In genomic region chr2:130870161-130870485, GRCh38 we compare ENCODE assay signal across 23 cellular contexts. TPM values are rescaled to one million over a fixed set of nuclear protein-coding genes. Genes with fewer than 3 reads are reported as not detected.
DNase-seq lines count a peak whose midpoint lies in the region; ATAC-seq and TF ChIP-seq lines count a peak whose summit lies in the region.
"Had no signal": no experiment of that assay in that cellular context is flagged by ENCODE, and none has a peak within 500 bp of the region (broad histone marks: within the 10 kb centered on the region; RNA-seq: fewer than 3 reads in every experiment).

No MANE protein-coding gene starts in this region.

- DNase-seq in islet precursor cell, result peak; percentile 26
- DNase-seq in stimulated activated effector memory CD8-positive, alpha-beta T cell treated with anti-CD3 and anti-CD28 coated beads, Interleukin-12 subunit alpha, Interleukin-12 subunit beta, amount 100 ng/mL, for 72 hours (ENCODE audit: low spot score in 2 of 2), result no peak
- no peak for DNase-seq in activated T-helper 2 cell treated with anti-CD3 and anti-CD28 coated beads, Interferon-gamma antibody, Interleukin-2, Interleukin-4, amounts not matched to agents 10 μg/mL and 5 μg/mL and 100 μg/mL, durations not matched to agents 14 hours and 24 hours and 36 hours (ENCODE audit: low spot score)
- DNase-seq in glutamatergic neuron, result no peak
- DNase-seq in GDM1 (lab: John Stamatoyannopoulos, UW), result no peak
- DNase-seq: AML-193; Caco-2; CD8-positive, alpha-beta T cell; MM.1S; NCI-H2029; NCI-H446 treated with DMSO at 0.1 percent for 48 hours; NCI-H526 treated with DMSO at 0.1 percent for 48 hours; SIG-M5 had no signal

- H3K27ac Mint-ChIP-seq in stimulated activated effector memory CD8-positive, alpha-beta T cell treated with anti-CD3 and anti-CD28 coated beads, Interleukin-12 subunit alpha, Interleukin-12 subunit beta, amount 100 ng/mL, for 72 hours, result peak overlapping the region; percentile 27
- no peak overlapping the region for H3K27ac Mint-ChIP-seq in activated T-helper 2 cell treated with anti-CD3 and anti-CD28 coated beads, Interferon-gamma antibody, Interleukin-2, Interleukin-4, amounts not matched to agents 10 μg/mL and 5 μg/mL and 100 μg/mL, durations not matched to agents 14 hours and 24 hours and 36 hours
- no peak overlapping the region for H3K27ac Mint-ChIP-seq in glutamatergic neuron (ENCODE audit: unreplicated experiment)
- H3K27ac Mint-ChIP-seq: CD8-positive, alpha-beta T cell; IgD-negative memory B cell had no signal

- H3K27ac ChIP-seq in BLaER1 treated with 17β-estradiol and CSF1 and Interleukin-3, amounts not matched to agents 10 nM and 100 nM, result peak overlapping the region in 4 of 11 experiments; percentile 28 to 88 (median 56); a peak in 6 of 22 replicates
- H3K27ac ChIP-seq in angular gyrus (ENCODE audit: low read depth, low read length), result peak overlapping the region; percentile 91
- H3K27ac ChIP-seq: C4-2B, HL-60, KMS-11, SK-N-MC had no signal

- no peak overlapping the region for H3K9ac ChIP-seq in BLaER1 treated with 17β-estradiol and CSF1 and Interleukin-3, amounts not matched to agents 10 nM and 100 nM
- H3K9ac ChIP-seq: KMS-11 had no signal

- H3K4me2 ChIP-seq in BLaER1 treated with 17β-estradiol and CSF1 and Interleukin-3, amounts not matched to agents 10 nM and 100 nM, result peak overlapping the region in 9 of 11 experiments; percentile 19 to 77 (median 68); a peak in 18 of 22 replicates
- H3K4me2 ChIP-seq: KMS-11 had no signal

- H3K27me3 ChIP-seq in BLaER1 treated with 17β-estradiol and CSF1 and Interleukin-3, amounts not matched to agents 10 nM and 100 nM, result no peaks in the 10 kb centered on the region

- no peaks in the 10 kb centered on the region for H3K36me3 Mint-ChIP-seq in stimulated activated effector memory CD8-positive, alpha-beta T cell treated with anti-CD3 and anti-CD28 coated beads, Interleukin-12 subunit alpha, Interleukin-12 subunit beta, amount 100 ng/mL, for 72 hours
- H3K36me3 Mint-ChIP-seq in activated T-helper 2 cell treated with anti-CD3 and anti-CD28 coated beads, Interferon-gamma antibody, Interleukin-2, Interleukin-4, amounts not matched to agents 10 μg/mL and 5 μg/mL and 100 μg/mL, durations not matched to agents 14 hours and 24 hours and 36 hours (ENCODE audit: low read depth), result no peaks in the 10 kb centered on the region
- H3K36me3 Mint-ChIP-seq in glutamatergic neuron (ENCODE audit: unreplicated experiment), result no peaks in the 10 kb centered on the region
- H3K36me3 Mint-ChIP-seq: CD8-positive, alpha-beta T cell; IgD-negative memory B cell had no signal

- no peak for TF ChIP-seq CTCF in glutamatergic neuron (IDR thresholded peaks at IDR 0.05; ENCODE audit: partially characterized antibody, unreplicated experiment)

- peaks cover 0 to 2% (median 0%) of the 10 kb centered on the region in 11 experiments; a peak in 3 of 22 replicates for H3K9me3 ChIP-seq in BLaER1 treated with 17β-estradiol and CSF1 and Interleukin-3, amounts not matched to agents 10 nM and 100 nM (replicated peaks in 1 of 11)
- H3K9me3 ChIP-seq: Caco-2 had no signal

- H3K4me3 Mint-ChIP-seq in stimulated activated effector memory CD8-positive, alpha-beta T cell treated with anti-CD3 and anti-CD28 coated beads, Interleukin-12 subunit alpha, Interleukin-12 subunit beta, amount 100 ng/mL, for 72 hours, result no peak overlapping the region
- H3K4me3 Mint-ChIP-seq in activated T-helper 2 cell treated with anti-CD3 and anti-CD28 coated beads, Interferon-gamma antibody, Interleukin-2, Interleukin-4, amounts not matched to agents 10 μg/mL and 5 μg/mL and 100 μg/mL, durations not matched to agents 14 hours and 24 hours and 36 hours (ENCODE audit: low read depth), result no peak overlapping the region
- no peak overlapping the region for H3K4me3 Mint-ChIP-seq in glutamatergic neuron (ENCODE audit: unreplicated experiment)
- H3K4me3 Mint-ChIP-seq: CD8-positive, alpha-beta T cell; IgD-negative memory B cell had no signal

- no peaks in the 10 kb centered on the region for H4K20me1 ChIP-seq in BLaER1 treated with 17β-estradiol and CSF1 and Interleukin-3, amounts not matched to agents 10 nM and 100 nM

- H3K4me1 ChIP-seq in BLaER1 treated with 17β-estradiol and CSF1 and Interleukin-3, amounts not matched to agents 10 nM and 100 nM, result peaks cover 26 to 94% (median 78%) of the 10 kb centered on the region in 10 experiments
- H3K4me1 ChIP-seq: Caco-2 had no signal

- ATAC-seq in stimulated activated effector memory CD8-positive, alpha-beta T cell treated with anti-CD3 and anti-CD28 coated beads, Interleukin-12 subunit alpha, Interleukin-12 subunit beta, amount 100 ng/mL, for 72 hours, result no peak
- ATAC-seq in HG02981 (IDR thresholded peaks at IDR 0.05; ENCODE audit: unreplicated experiment), result no peak
- ATAC-seq: CD8-positive, alpha-beta T cell; HCT116 had no signal

- peaks cover 8% of the 10 kb centered on the region for H3K4me1 Mint-ChIP-seq in stimulated activated effector memory CD8-positive, alpha-beta T cell treated with anti-CD3 and anti-CD28 coated beads, Interleukin-12 subunit alpha, Interleukin-12 subunit beta, amount 100 ng/mL, for 72 hours
- H3K4me1 Mint-ChIP-seq in activated T-helper 2 cell treated with anti-CD3 and anti-CD28 coated beads, Interferon-gamma antibody, Interleukin-2, Interleukin-4, amounts not matched to agents 10 μg/mL and 5 μg/mL and 100 μg/mL, durations not matched to agents 14 hours and 24 hours and 36 hours (ENCODE audit: low read depth), result no peaks in the 10 kb centered on the region
- peaks cover 3% of the 10 kb centered on the region for H3K4me1 Mint-ChIP-seq in glutamatergic neuron (ENCODE audit: low read depth, unreplicated experiment)

- H3K27me3 Mint-ChIP-seq in activated T-helper 2 cell treated with anti-CD3 and anti-CD28 coated beads, Interferon-gamma antibody, Interleukin-2, Interleukin-4, amounts not matched to agents 10 μg/mL and 5 μg/mL and 100 μg/mL, durations not matched to agents 14 hours and 24 hours and 36 hours (ENCODE audit: low read depth), result peaks cover 3% of the 10 kb centered on the region
- peaks cover 4% of the 10 kb centered on the region for H3K27me3 Mint-ChIP-seq in glutamatergic neuron (ENCODE audit: unreplicated experiment)
- H3K27me3 Mint-ChIP-seq: IgD-negative memory B cell had no signal

- H3K4me3 ChIP-seq in BLaER1 treated with 17β-estradiol and CSF1 and Interleukin-3, amounts not matched to agents 10 nM and 100 nM, result no peak overlapping the region
- H3K4me3 ChIP-seq: GM12878, SK-N-MC had no signal

- no peaks in the 10 kb centered on the region for H3K9me3 Mint-ChIP-seq in stimulated activated effector memory CD8-positive, alpha-beta T cell treated with anti-CD3 and anti-CD28 coated beads, Interleukin-12 subunit alpha, Interleukin-12 subunit beta, amount 100 ng/mL, for 72 hours
- H3K9me3 Mint-ChIP-seq in activated T-helper 2 cell treated with anti-CD3 and anti-CD28 coated beads, Interferon-gamma antibody, Interleukin-2, Interleukin-4, amounts not matched to agents 10 μg/mL and 5 μg/mL and 100 μg/mL, durations not matched to agents 14 hours and 24 hours and 36 hours, result no peaks in the 10 kb centered on the region
- H3K9me3 Mint-ChIP-seq in glutamatergic neuron (ENCODE audit: unreplicated experiment), result no peaks in the 10 kb centered on the region
- H3K9me3 Mint-ChIP-seq: CD8-positive, alpha-beta T cell; IgD-negative memory B cell had no signal

- intact Hi-C loops in activated T-helper 2 cell treated with anti-CD3 and anti-CD28 coated beads, Interferon-gamma antibody, Interleukin-2, Interleukin-4, amounts not matched to agents 10 μg/mL and 5 μg/mL and 100 μg/mL, durations not matched to agents 14 hours and 24 hours and 36 hours (cut with micrococcal nuclease), result no loop called here

- H3K36me3 ChIP-seq in BLaER1 treated with 17β-estradiol and CSF1 and Interleukin-3, amounts not matched to agents 10 nM and 100 nM, result no peaks in the 10 kb centered on the region

RNA-seq across cellular contexts. Expression of gene ARHGEF4, which starts 33.4 kb away (rescaled TPM):
- total RNA-seq in activated T-helper 2 cell treated with anti-CD3 and anti-CD28 coated beads, Interferon-gamma antibody, Interleukin-2, Interleukin-4, amounts not matched to agents 10 μg/mL and 5 μg/mL and 100 μg/mL, durations not matched to agents 14 hours and 24 hours and 36 hours, result 0.11 and 0.30 TPM in 2 replicates
- 6.1 TPM for total RNA-seq in glutamatergic neuron (ENCODE audit: unreplicated experiment)
